In the genomic region with DNA sequence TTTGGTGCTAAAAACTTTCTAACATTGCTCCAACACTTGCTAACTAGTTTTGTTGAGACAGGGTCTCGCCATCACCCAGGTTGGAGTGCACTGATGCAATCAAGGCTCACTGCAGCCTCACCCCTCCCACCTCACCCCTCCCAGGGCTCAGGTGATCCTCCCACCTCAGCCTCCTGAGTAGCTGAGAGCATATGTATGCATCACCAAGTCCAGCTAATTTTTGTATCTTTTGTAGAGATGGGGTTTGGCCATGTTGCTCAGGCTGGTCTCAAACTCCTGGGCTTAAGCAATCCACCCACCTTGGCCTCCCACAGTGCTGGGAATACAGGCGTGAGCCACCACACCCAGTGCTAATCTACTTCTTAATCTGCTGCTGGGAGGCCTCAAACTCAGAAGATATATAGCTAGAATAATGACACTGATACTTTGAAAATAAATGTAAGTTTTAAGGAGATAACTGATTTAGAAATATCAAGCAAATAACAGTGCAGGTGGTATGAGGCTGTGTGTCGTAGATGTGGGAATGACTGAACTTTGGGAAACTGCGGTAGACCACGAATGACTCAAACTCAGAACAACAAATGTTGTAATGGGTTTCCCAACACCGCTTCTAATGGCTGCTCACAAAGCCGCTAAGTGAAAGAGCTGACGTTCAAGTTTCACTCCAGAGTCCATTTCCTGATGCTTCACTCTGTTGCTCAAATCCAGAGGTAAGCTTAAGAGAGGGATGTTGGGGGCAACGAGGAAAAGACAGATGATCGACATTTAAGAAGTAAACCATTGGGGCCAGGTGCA, we compare ENCODE assay signal across 9 cellular contexts.
DNase-seq lines count a peak whose midpoint lies in the region; ATAC-seq lines count a peak whose summit lies in the region.
"Had no signal": no experiment of that assay in that cellular context is flagged by ENCODE, and none has a peak within 500 bp of the region (broad histone marks: within the 10 kb centered on the region; RNA-seq: fewer than 3 reads in every experiment).

No MANE protein-coding gene starts in this region.

- peak overlapping the region; percentile 65 for H3K27ac Mint-ChIP-seq in activated naive CD8-positive, alpha-beta T cell treated with anti-CD3 and anti-CD28 coated beads, Interleukin-2, amount 50 U/mL, for 24 hours

- DNase-seq in GF-D8 (lab: John Stamatoyannopoulos, UW) (peak; percentile 89), cerebellar cortex (ENCODE audit: low spot score) (no peak), KBM-7 (no peak), T-helper 9 cell (no peak)
- peak; percentile 47 for DNase-seq in activated naive CD8-positive, alpha-beta T cell treated with anti-CD3 and anti-CD28 coated beads, Interleukin-2, amount 50 U/mL, for 24 hours
- peak; percentile 6 for DNase-seq in stimulated activated CD4-positive, alpha-beta T cell treated with anti-CD3 and anti-CD28 coated beads, Interleukin-4, amount 100 ng/mL, for 1 hour

- ATAC-seq in GM21390 (IDR thresholded peaks at IDR 0.05; ENCODE audit: unreplicated experiment) (peak; percentile 64), HG03571 (IDR thresholded peaks at IDR 0.05; ENCODE audit: unreplicated experiment) (peak; percentile 56)
- ATAC-seq in activated naive CD8-positive, alpha-beta T cell treated with anti-CD3 and anti-CD28 coated beads, Interleukin-2, amount 50 U/mL, for 24 hours = peak; percentile 67

- H3K4me3 Mint-ChIP-seq in activated naive CD8-positive, alpha-beta T cell treated with anti-CD3 and anti-CD28 coated beads, Interleukin-2, amount 50 U/mL, for 24 hours = peak overlapping the region; percentile 6

- peaks cover 30% of the 10 kb centered on the region for H3K4me1 Mint-ChIP-seq in activated naive CD8-positive, alpha-beta T cell treated with anti-CD3 and anti-CD28 coated beads, Interleukin-2, amount 50 U/mL, for 24 hours

- in situ Hi-C loops in KBM-7 (cut with MboI; ENCODE audit: low pct_unique_long_range_greater_than_20kb, low sequenced_read_pairs) = no loop called here

- H3K27me3 Mint-ChIP-seq in activated naive CD8-positive, alpha-beta T cell treated with anti-CD3 and anti-CD28 coated beads, Interleukin-2, amount 50 U/mL, for 24 hours = peaks cover 18% of the 10 kb centered on the region
- H3K27me3 Mint-ChIP-seq: brain had no signal

- no peaks in the 10 kb centered on the region for H3K36me3 Mint-ChIP-seq in activated naive CD8-positive, alpha-beta T cell treated with anti-CD3 and anti-CD28 coated beads, Interleukin-2, amount 50 U/mL, for 24 hours (ENCODE audit: low read depth)
- H3K36me3 Mint-ChIP-seq: brain had no signal

- no peaks in the 10 kb centered on the region for H3K9me3 Mint-ChIP-seq in activated naive CD8-positive, alpha-beta T cell treated with anti-CD3 and anti-CD28 coated beads, Interleukin-2, amount 50 U/mL, for 24 hours
- H3K9me3 Mint-ChIP-seq: brain had no signal

Comparison
In these comparisons a context has a peak if more than half of its experiments do, and no peak if none do; other contexts are left out.
1. DNase-seq: peak in GF-D8 (single experiment), activated naive CD8-positive, alpha-beta T cell treated with anti-CD3 and anti-CD28 coated beads, Interleukin-2, amount 50 U/mL, for 24 hours (single experiment) and stimulated activated CD4-positive, alpha-beta T cell treated with anti-CD3 and anti-CD28 coated beads, Interleukin-4, amount 100 ng/mL, for 1 hour (single experiment); none in cerebellar cortex (single experiment), KBM-7 (single experiment) and T-helper 9 cell (single experiment).
2. Peak in every context shown above with its lines, with median percentiles within 50 percentile points of each other: ATAC-seq.